Comparison of ENCODE assay signal across 1 cellular context in genomic region chr12:76084277-76085158, GRCh38.
TF ChIP-seq lines count a peak whose summit lies in the region.

Gene NAP1L1, minus strand, starts transcription at chr12:76084685. Its CDS starts 10,466 bp downstream, at chr12:76074219.

TF ChIP-seq in HepG2, 621 proteins besides CTCF, POLR2A, EP300 and RAD21 (continued from another document and continues in another):
- TF ChIP-seq ARID5B (CRISPR knock-in tag; IDR thresholded peaks at IDR 0.05) (no peak), ZNF101 (CRISPR knock-in tag; IDR thresholded peaks at IDR 0.05; ENCODE audit: borderline replicate concordance, low read depth) (no peak), ZNF850 (CRISPR knock-in tag; conservative IDR thresholded peaks at IDR 0.05) (peak; percentile 89; the same call in 1 of the 2 replicates), ZNF354B (CRISPR knock-in tag; IDR thresholded peaks at IDR 0.05) (no peak), ZNF18 (CRISPR knock-in tag; IDR thresholded peaks at IDR 0.05; ENCODE audit: insufficient replicate concordance) (peak; percentile 27), FOXA1 (IDR thresholded peaks at IDR 0.05) (no peak), FOXA1 (CRISPR knock-in tag; IDR thresholded peaks at IDR 0.05) (no peak), RARA (CRISPR knock-in tag; IDR thresholded peaks at IDR 0.05) (no peak), LCORL (IDR thresholded peaks at IDR 0.05) (no peak), LCORL (CRISPR knock-in tag; IDR thresholded peaks at IDR 0.05) (0 out of 2 replicates have a peak, but pooled peaks have one; percentile 22), ZNF317 (CRISPR knock-in tag; IDR thresholded peaks at IDR 0.05) (no peak), ZNF563 (CRISPR knock-in tag; IDR thresholded peaks at IDR 0.05) (peak; percentile 72; the same call in 1 of the 2 replicates), RNF219 (CRISPR knock-in tag; IDR thresholded peaks at IDR 0.05) (no peak), ZNF7 (CRISPR knock-in tag; IDR thresholded peaks at IDR 0.05) (no peak), KAT2B (IDR thresholded peaks at IDR 0.05; ENCODE audit: borderline replicate concordance, low read depth, low read length) (no peak), ZBTB46 (CRISPR knock-in tag; IDR thresholded peaks at IDR 0.05; ENCODE audit: borderline replicate concordance) (no peak), ZNF124 (CRISPR knock-in tag; IDR thresholded peaks at IDR 0.05) (no peak), ZBTB21 (CRISPR knock-in tag; IDR thresholded peaks at IDR 0.05) (no peak), CEBPZ (IDR thresholded peaks at IDR 0.05; ENCODE audit: low read length) (no peak), CHCHD3 (CRISPR knock-in tag; IDR thresholded peaks at IDR 0.05) (peak; percentile 70; the same call in 1 of the 2 replicates), PCBP1 (IDR thresholded peaks at IDR 0.05; ENCODE audit: borderline replicate concordance, low read depth, low read length) (no peak), SUZ12 (IDR thresholded peaks at IDR 0.05; ENCODE audit: low read depth, low read length) (no peak), ZBED4 (CRISPR knock-in tag; IDR thresholded peaks at IDR 0.05; ENCODE audit: borderline replicate concordance) (no peak), CSRNP1 (CRISPR knock-in tag; IDR thresholded peaks at IDR 0.05) (no peak), MLLT10 (CRISPR knock-in tag; IDR thresholded peaks at IDR 0.05) (no peak), MXD1 (CRISPR knock-in tag; IDR thresholded peaks at IDR 0.05) (no peak; the same call in 1 of the 2 replicates), ZNF780A (CRISPR knock-in tag; IDR thresholded peaks at IDR 0.05) (0 out of 2 replicates have a peak, but pooled peaks have one; percentile 39), ZBTB43 (CRISPR knock-in tag; conservative IDR thresholded peaks at IDR 0.05) (no peak), PLSCR1 (CRISPR knock-in tag; IDR thresholded peaks at IDR 0.05; ENCODE audit: borderline replicate concordance) (peak; percentile 89; the same call in 1 of the 2 replicates), ZNF329 (CRISPR knock-in tag; IDR thresholded peaks at IDR 0.05; ENCODE audit: low read depth) (no peak), NR2F6 (IDR thresholded peaks at IDR 0.05) (no peak), NR2F6 (CRISPR knock-in tag; IDR thresholded peaks at IDR 0.05) (no peak), ZNF639 (CRISPR knock-in tag; conservative IDR thresholded peaks at IDR 0.05) (0 out of 2 replicates have a peak, but pooled peaks have one; percentile 17), NFE2 (CRISPR knock-in tag; IDR thresholded peaks at IDR 0.05) (no peak)
